In the genomic region with DNA sequence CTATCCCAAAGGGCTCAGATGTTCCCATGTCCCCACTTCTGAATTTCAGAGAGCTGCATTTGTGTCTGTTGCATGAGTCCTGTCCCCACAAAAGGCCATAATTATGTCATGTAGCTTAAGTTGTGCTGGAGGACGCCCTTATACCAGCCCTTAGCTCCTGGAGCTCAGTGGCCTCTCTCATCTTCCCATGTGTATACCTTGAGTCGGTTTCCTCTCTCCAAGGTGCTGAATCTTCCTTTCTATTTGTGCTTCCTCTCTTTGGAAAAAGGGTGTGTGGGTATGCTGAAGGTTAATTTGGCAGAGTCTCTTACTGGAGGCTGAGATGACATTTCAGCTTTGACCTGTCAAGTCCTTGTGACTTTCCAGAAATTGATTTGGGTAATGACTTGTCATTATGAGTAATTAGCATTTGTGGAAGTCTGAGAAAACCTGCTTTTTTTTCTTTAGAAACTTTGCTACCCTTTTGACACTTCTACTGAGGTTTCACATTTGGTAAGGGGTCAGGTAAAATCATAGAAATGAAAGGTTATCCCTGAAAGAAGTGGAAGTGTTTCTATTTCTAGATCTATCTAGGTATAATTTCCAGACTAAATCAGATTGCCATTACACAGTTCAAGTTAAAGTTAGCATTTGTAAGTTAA, we compare ENCODE assay signal across 9 cellular contexts.
A peak's percentile ranks its signal among the peaks of the same experiment; 100 is the strongest.
DNase-seq lines count a peak whose midpoint lies in the region; ATAC-seq and TF ChIP-seq lines count a peak whose summit lies in the region.
"Had no signal": no experiment of that assay in that cellular context is flagged by ENCODE, and none has a peak within 500 bp of the region (broad histone marks: within the 10 kb centered on the region; RNA-seq: fewer than 3 reads in every experiment).

No MANE protein-coding gene starts in this region.

- no peak for TF ChIP-seq RAD21 in SK-N-SH (IDR thresholded peaks at IDR 0.05; ENCODE audit: low read length)

- no peak overlapping the region for H3K9ac ChIP-seq in SK-N-SH

- no peak for TF ChIP-seq POLR2A in GM18505 (IDR thresholded peaks at IDR 0.05; ENCODE audit: borderline replicate concordance, extremely low read depth, insufficient read depth, insufficient read length)

- TF ChIP-seq EP300 in SK-N-SH (IDR thresholded peaks at IDR 0.05; ENCODE audit: borderline replicate concordance in 1 of 2, low read depth in 1 of 2, low read length in 1 of 2): no peak

- H3K4me1 ChIP-seq in SK-N-SH (ENCODE audit: control insufficient read depth in 1 of 2, insufficient read depth in 2 of 2, low read depth in 1 of 2, low read length in 1 of 2) (peaks cover 0 to 1% of the 10 kb centered on the region in 2 experiments; a peak in 1 of 4 replicates), SJCRH30 (no peaks in the 10 kb centered on the region), upper lobe of right lung (no peaks in the 10 kb centered on the region)

- no peaks in the 10 kb centered on the region for H4K20me1 ChIP-seq in SK-N-SH (ENCODE audit: insufficient read depth)

- H3K27me3 ChIP-seq in SK-N-SH (ENCODE audit: insufficient read depth) (no peaks in the 10 kb centered on the region), SJCRH30 (no peaks in the 10 kb centered on the region), upper lobe of right lung (no peaks in the 10 kb centered on the region)

- no peaks in the 10 kb centered on the region for H3K79me2 ChIP-seq in SK-N-SH (ENCODE audit: insufficient read depth)

- CTCF ChIA-PET in SK-N-SH (lab: Yijun Ruan, JAX): interaction anchor here (1.4 kb wide), 1 partner anchor 827 kb away, joined by 3 read pairs; a partner anchor contains a TSS
- CTCF ChIA-PET in GM10248 (lab: Yijun Ruan, JAX): no interaction called here

- H3K4me3 ChIP-seq in SK-N-SH (ENCODE audit: low read depth in 2 of 2, low read length in 1 of 2): no peak overlapping the region
- H3K4me3 ChIP-seq in SJCRH30: no peak overlapping the region
- H3K4me3 ChIP-seq in fibroblast of the aortic adventitia (ENCODE audit: low read depth, low read length): no peak overlapping the region
- H3K4me3 ChIP-seq in upper lobe of right lung: no peak overlapping the region

- H3K4me2 ChIP-seq in SK-N-SH: no peak overlapping the region

- TF ChIP-seq CTCF in SK-N-SH (IDR thresholded peaks at IDR 0.05): no peak
- TF ChIP-seq CTCF in fibroblast of the aortic adventitia (IDR thresholded peaks at IDR 0.05; ENCODE audit: insufficient read depth, low read length): no peak
- no peak for TF ChIP-seq CTCF in upper lobe of right lung (IDR thresholded peaks at IDR 0.05)
- TF ChIP-seq CTCF in GM10248 (IDR thresholded peaks at IDR 0.05; ENCODE audit: control extremely low read depth, extremely low read depth, low read depth, missing control alignments): no peak

- intact Hi-C loops in upper lobe of right lung (cut with DNase I): no loop called here

- H3K9me3 ChIP-seq in SK-N-SH (no peaks in the 10 kb centered on the region), SJCRH30 (replicated peaks) (no peaks in the 10 kb centered on the region), upper lobe of right lung (no peaks in the 10 kb centered on the region)

- H3K9me2 ChIP-seq in SK-N-SH: no peaks in the 10 kb centered on the region

- no peak overlapping the region for H2AFZ ChIP-seq in SK-N-SH (ENCODE audit: low read depth)

- H3F3A ChIP-seq in SK-N-SH (replicated peaks; ENCODE audit: insufficient read depth): no peaks in the 10 kb centered on the region

- 6% methylated on average over 2 of the region's 2 CpGs for WGBS in SK-N-SH (ENCODE audit: low lambda C conversion rate)

- no peaks in the 10 kb centered on the region for H3K36me3 ChIP-seq in SK-N-SH (replicated peaks in 1 of 2; ENCODE audit: control insufficient read depth in 1 of 2, insufficient read depth in 2 of 2, low read length in 1 of 2)
- no peaks in the 10 kb centered on the region for H3K36me3 ChIP-seq in SJCRH30
- no peaks in the 10 kb centered on the region for H3K36me3 ChIP-seq in upper lobe of right lung

- H3K27ac ChIP-seq in SK-N-SH (ENCODE audit: low read depth in 2 of 2, low read length in 1 of 2) (no peak overlapping the region; a peak in 1 of 4 replicates), SJCRH30 (no peak overlapping the region), upper lobe of right lung (no peak overlapping the region)

- ATAC-seq in SK-N-SH treated with all-trans-retinoic acid at 6 μM for 48 hours (no peak), upper lobe of right lung (peak; percentile 57), GM18505 (IDR thresholded peaks at IDR 0.05; ENCODE audit: unreplicated experiment) (no peak)
- ATAC-seq: sciatic nerve had no signal

- POLR2A ChIA-PET in SK-N-SH (lab: Yijun Ruan, JAX): no interaction called here
- POLR2A ChIA-PET in GM10248 (lab: Yijun Ruan, JAX): no interaction called here

- DNase-seq in SK-N-SH: no peak
- peak; percentile 22 to 70 for DNase-seq in SJCRH30
- DNase-seq in fibroblast of the aortic adventitia (ENCODE audit: low read depth): peak; percentile 48
- DNase-seq in upper lobe of right lung: no peak
- no peak for DNase-seq in SW 1271 (lab: John Stamatoyannopoulos, UW)
- DNase-seq in GM10248 (ENCODE audit: extremely low spot score): no peak

TF ChIP-seq in SK-N-SH, 30 proteins besides CTCF, POLR2A, EP300 and RAD21:
- TF ChIP-seq, protein P1, sequence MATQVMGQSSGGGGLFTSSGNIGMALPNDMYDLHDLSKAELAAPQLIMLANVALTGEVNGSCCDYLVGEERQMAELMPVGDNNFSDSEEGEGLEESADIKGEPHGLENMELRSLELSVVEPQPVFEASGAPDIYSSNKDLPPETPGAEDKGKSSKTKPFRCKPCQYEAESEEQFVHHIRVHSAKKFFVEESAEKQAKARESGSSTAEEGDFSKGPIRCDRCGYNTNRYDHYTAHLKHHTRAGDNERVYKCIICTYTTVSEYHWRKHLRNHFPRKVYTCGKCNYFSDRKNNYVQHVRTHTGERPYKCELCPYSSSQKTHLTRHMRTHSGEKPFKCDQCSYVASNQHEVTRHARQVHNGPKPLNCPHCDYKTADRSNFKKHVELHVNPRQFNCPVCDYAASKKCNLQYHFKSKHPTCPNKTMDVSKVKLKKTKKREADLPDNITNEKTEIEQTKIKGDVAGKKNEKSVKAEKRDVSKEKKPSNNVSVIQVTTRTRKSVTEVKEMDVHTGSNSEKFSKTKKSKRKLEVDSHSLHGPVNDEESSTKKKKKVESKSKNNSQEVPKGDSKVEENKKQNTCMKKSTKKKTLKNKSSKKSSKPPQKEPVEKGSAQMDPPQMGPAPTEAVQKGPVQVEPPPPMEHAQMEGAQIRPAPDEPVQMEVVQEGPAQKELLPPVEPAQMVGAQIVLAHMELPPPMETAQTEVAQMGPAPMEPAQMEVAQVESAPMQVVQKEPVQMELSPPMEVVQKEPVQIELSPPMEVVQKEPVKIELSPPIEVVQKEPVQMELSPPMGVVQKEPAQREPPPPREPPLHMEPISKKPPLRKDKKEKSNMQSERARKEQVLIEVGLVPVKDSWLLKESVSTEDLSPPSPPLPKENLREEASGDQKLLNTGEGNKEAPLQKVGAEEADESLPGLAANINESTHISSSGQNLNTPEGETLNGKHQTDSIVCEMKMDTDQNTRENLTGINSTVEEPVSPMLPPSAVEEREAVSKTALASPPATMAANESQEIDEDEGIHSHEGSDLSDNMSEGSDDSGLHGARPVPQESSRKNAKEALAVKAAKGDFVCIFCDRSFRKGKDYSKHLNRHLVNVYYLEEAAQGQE (IDR thresholded peaks at IDR 0.05; ENCODE audit: low read depth, low read length): peak; percentile 95
- TF ChIP-seq NFIC (IDR thresholded peaks at IDR 0.05; ENCODE audit: borderline replicate concordance): no peak
- TF ChIP-seq NRF1 (IDR thresholded peaks at IDR 0.05; ENCODE audit: low read depth, low read length): no peak

TF ChIP-seq in SK-N-SH treated with all-trans-retinoic acid at 6 μM for 48 hours, 23 proteins besides CTCF, POLR2A, EP300 and RAD21:
- TF ChIP-seq ZFP3 (CRISPR knock-in tag; IDR thresholded peaks at IDR 0.05): no peak
- no peak for TF ChIP-seq ZNF70 (CRISPR knock-in tag; IDR thresholded peaks at IDR 0.05)
- TF ChIP-seq, protein P2, sequence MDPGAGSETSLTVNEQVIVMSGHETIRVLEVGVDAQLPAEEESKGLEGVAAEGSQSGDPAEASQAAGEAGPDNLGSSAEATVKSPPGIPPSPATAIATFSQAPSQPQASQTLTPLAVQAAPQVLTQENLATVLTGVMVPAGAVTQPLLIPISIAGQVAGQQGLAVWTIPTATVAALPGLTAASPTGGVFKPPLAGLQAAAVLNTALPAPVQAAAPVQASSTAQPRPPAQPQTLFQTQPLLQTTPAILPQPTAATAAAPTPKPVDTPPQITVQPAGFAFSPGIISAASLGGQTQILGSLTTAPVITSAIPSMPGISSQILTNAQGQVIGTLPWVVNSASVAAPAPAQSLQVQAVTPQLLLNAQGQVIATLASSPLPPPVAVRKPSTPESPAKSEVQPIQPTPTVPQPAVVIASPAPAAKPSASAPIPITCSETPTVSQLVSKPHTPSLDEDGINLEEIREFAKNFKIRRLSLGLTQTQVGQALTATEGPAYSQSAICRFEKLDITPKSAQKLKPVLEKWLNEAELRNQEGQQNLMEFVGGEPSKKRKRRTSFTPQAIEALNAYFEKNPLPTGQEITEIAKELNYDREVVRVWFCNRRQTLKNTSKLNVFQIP (CRISPR knock-in tag; IDR thresholded peaks at IDR 0.05; ENCODE audit: borderline replicate concordance, low read depth): no peak

Comparison
In these comparisons a context has a peak if more than half of its experiments do, and no peak if none do; other contexts are left out.
1. DNase-seq: peak in SJCRH30 (2 of 2) and fibroblast of the aortic adventitia (single experiment); none in SK-N-SH (single experiment), upper lobe of right lung (single experiment), SW 1271 (0 of 2) and GM10248 (single experiment).